8 cellular contexts compared by ENCODE assay signal in the genomic region with DNA sequence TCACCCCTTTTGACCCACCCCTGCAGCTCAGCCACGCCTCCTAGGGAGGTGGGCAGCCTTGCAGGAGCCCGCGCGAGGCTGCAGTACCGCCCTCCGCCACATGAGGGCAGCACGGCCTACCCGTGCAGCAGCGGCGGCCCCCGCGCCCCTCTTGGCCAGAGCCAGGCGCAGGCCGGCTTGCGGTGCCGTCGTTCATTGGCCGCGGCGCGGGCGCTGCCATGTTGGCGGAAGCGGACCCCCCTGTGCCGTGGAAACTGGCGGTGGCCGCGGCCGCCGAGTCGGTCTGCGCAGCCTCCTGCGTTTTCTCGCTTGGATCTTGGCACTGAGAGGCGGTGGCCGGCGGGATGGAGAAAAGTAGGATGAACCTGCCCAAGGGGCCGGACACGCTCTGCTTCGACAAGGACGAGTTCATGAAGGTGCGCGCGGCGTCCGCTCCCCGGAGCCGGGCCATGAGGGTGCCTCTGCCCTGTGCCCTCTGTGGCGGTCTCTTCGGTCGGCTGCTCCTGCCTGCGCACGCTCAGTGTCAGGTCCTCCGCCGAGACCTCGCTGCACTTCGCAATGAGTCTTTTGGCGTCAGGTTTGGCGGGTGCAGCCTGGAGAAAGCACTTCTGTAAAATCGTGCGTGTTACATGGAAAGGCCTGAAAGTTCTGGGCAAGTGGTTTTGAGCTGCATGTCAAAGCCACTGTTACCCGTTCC.
DNase-seq lines count a peak whose midpoint lies in the region; ATAC-seq and TF ChIP-seq lines count a peak whose summit lies in the region.

A gene with protein sequence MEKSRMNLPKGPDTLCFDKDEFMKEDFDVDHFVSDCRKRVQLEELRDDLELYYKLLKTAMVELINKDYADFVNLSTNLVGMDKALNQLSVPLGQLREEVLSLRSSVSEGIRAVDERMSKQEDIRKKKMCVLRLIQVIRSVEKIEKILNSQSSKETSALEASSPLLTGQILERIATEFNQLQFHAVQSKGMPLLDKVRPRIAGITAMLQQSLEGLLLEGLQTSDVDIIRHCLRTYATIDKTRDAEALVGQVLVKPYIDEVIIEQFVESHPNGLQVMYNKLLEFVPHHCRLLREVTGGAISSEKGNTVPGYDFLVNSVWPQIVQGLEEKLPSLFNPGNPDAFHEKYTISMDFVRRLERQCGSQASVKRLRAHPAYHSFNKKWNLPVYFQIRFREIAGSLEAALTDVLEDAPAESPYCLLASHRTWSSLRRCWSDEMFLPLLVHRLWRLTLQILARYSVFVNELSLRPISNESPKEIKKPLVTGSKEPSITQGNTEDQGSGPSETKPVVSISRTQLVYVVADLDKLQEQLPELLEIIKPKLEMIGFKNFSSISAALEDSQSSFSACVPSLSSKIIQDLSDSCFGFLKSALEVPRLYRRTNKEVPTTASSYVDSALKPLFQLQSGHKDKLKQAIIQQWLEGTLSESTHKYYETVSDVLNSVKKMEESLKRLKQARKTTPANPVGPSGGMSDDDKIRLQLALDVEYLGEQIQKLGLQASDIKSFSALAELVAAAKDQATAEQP (plus strand): TSS at position 219 of the 697 bp plus-strand sequence. CDS start 126 bp downstream, at position 345.

- in situ Hi-C loops in GM18951 (cut with MboI; ENCODE audit: low sequenced_read_pairs, unreplicated experiment), result no loop called here

- ATAC-seq in HG03196 (IDR thresholded peaks at IDR 0.05; ENCODE audit: unreplicated experiment), result peak; percentile 96
- ATAC-seq in central memory CD8-positive, alpha-beta T cell (replicated peaks; ENCODE audit: extremely low read depth, poor library complexity, severe bottlenecking), result peak; percentile 92

- H3K27me3 Mint-ChIP-seq in central memory CD8-positive, alpha-beta T cell, result peaks cover 22% of the 10 kb centered on the region

- no peaks in the 10 kb centered on the region for H3K9me3 Mint-ChIP-seq in central memory CD8-positive, alpha-beta T cell

- peaks cover 39% of the 10 kb centered on the region for H3K4me1 Mint-ChIP-seq in central memory CD8-positive, alpha-beta T cell

- TF ChIP-seq CTCF in AG10803 (conservative IDR thresholded peaks at IDR 0.05; ENCODE audit: low read length), result peak; percentile 78

- peaks cover 17% of the 10 kb centered on the region for H3K36me3 Mint-ChIP-seq in central memory CD8-positive, alpha-beta T cell (ENCODE audit: insufficient read depth)

- peak within 1 kb of the TSS; percentile 94 for H3K27ac Mint-ChIP-seq in central memory CD8-positive, alpha-beta T cell (ENCODE audit: low read depth)

- peak within 1 kb of the TSS; percentile 96 for H3K4me3 Mint-ChIP-seq in central memory CD8-positive, alpha-beta T cell

- H3K4me3 ChIP-seq in AG10803 (ENCODE audit: low read length), result peak within 1 kb of the TSS; percentile 93

- peak; percentile 85 for TF ChIP-seq POLR2A in GM18951 (IDR thresholded peaks at IDR 0.05; ENCODE audit: extremely low read depth, insufficient read depth, insufficient read length)

- DNase-seq in AG10803 (ENCODE audit: low read depth) (peak; percentile 93), NCI-H226 (peak; percentile 76), islet precursor cell (peak; percentile 98)
- DNase-seq in activated CD4-positive, CD25-positive, alpha-beta regulatory T cell treated with anti-CD3 and anti-CD28 coated beads, Interleukin-2, amount 50 U/mL, for 16 hours (ENCODE audit: low read depth, low spot score), result peak; percentile 88
- DNase-seq in central memory CD8-positive, alpha-beta T cell (ENCODE audit: low spot score in 2 of 2), result peak; percentile 90 to 99
- DNase-seq in stimulated activated CD4-positive, alpha-beta T cell treated with anti-CD3 and anti-CD28 coated beads, Interleukin-15, amount 100 ng/mL, for 1 hour (ENCODE audit: low read depth in 1 of 2, low spot score in 1 of 2), result peak; percentile 92 to 99

Comparison
In these comparisons a context has a peak if more than half of its experiments do, and no peak if none do; other contexts are left out.
1. Peak in every context shown above with its lines: DNase-seq, ATAC-seq and H3K4me3 ChIP-seq.